In genomic region chr4:650461-650860, GRCh38 we compare ENCODE assay signal across 11 cellular contexts. TPM values are rescaled to one million over a fixed set of nuclear protein-coding genes. Genes with fewer than 3 reads are reported as not detected.
"Had no signal": no experiment of that assay in that cellular context is flagged by ENCODE, and none has a peak within 500 bp of the region (broad histone marks: within the 10 kb centered on the region; RNA-seq: fewer than 3 reads in every experiment).

No MANE protein-coding gene starts in this region.

- H3K27ac ChIP-seq: tibial artery had no signal

- H3K9me3 ChIP-seq: tibial artery had no signal

- H3K36me3 ChIP-seq: tibial artery had no signal

- ATAC-seq: activated CD4-positive, CD25-positive, alpha-beta regulatory T cell treated with anti-CD3 and anti-CD28 coated beads, Interleukin-2, amount 50 U/mL, for 24 hours; activated T-cell treated with anti-CD3 and anti-CD28 coated beads, Interleukin-2, amount 50 U/mL, for 72 hours; natural killer cell treated with Interleukin-12 subunit alpha and Interleukin-12 subunit beta and Interleukin-15 and Interleukin-18, amount 100 ng/mL, for 72 hours had no signal

- DNase-seq: activated gamma-delta T cell; activated T-cell treated with anti-CD3 and anti-CD28 coated beads, Interleukin-2, amount 50 U/mL, for 72 hours; stimulated activated CD4-positive, alpha-beta T cell treated with anti-CD3 and anti-CD28 coated beads, Interleukin-12 subunit alpha, Interleukin-12 subunit beta, amount 100 ng/mL, for 4 hours; stimulated activated CD4-positive, alpha-beta T cell treated with anti-CD3 and anti-CD28 coated beads, Interleukin-1b, Interleukin-23, amount 100 ng/mL, for 48 hours; stimulated activated CD8-positive, alpha-beta memory T cell treated with anti-CD3 and anti-CD28 coated beads, Interleukin-4, amount 100 ng/mL, for 48 hours; stimulated activated naive CD4-positive, alpha-beta T cell; T-helper 1 cell; tibial artery had no signal

- H3K4me3 ChIP-seq: tibial artery had no signal

RNA-seq across cellular contexts. Expression of gene PDE6B, which starts 25.1 kb away (rescaled TPM):
- total RNA-seq: bronchial epithelial cell had no signal
